ENCODE assay signal across 12 cellular contexts in genomic region chr9:119369670-119370366, GRCh38. TPM values are rescaled to one million over a fixed set of nuclear protein-coding genes. Genes with fewer than 3 reads are reported as not detected.
DNase-seq lines count a peak whose midpoint lies in the region; ATAC-seq and TF ChIP-seq lines count a peak whose summit lies in the region.
"Had no signal": no experiment of that assay in that cellular context is flagged by ENCODE, and none has a peak within 500 bp of the region (broad histone marks: within the 10 kb centered on the region; RNA-seq: fewer than 3 reads in every experiment).

No MANE protein-coding gene starts in this region.

- no peak for TF ChIP-seq EP300 in neural cell (conservative IDR thresholded peaks at IDR 0.05; ENCODE audit: poor library complexity, severe bottlenecking)

- TF ChIP-seq RAD21 in neural cell (conservative IDR thresholded peaks at IDR 0.05) = peak; percentile 41

- POLR2A ChIA-PET in HEK293 (lab: Yijun Ruan, JAX) = no interaction called here

- no peak overlapping the region for H3K27ac ChIP-seq in HEK293 (ENCODE audit: extremely low read depth, low read depth, low read length)
- no peak overlapping the region for H3K27ac ChIP-seq in coronary artery
- peak overlapping the region; percentile 45 for H3K27ac ChIP-seq in neural cell (ENCODE audit: low read length)
- H3K27ac ChIP-seq: tibial nerve had no signal

- CTCF ChIA-PET in HEK293 (lab: Yijun Ruan, JAX) = no interaction called here

- H3K4me3 ChIP-seq in HEK293 (ENCODE audit: low read depth, low read length) (peak overlapping the region; percentile 11; the same call in 1 of the 2 replicates), coronary artery (peak overlapping the region; percentile 67), neural cell (ENCODE audit: low read length) (peak overlapping the region; percentile 80)

- DNase-seq in ACHN (peak; percentile 2), coronary artery (ENCODE audit: low spot score) (no peak), superior temporal gyrus (ENCODE audit: extremely low spot score) (no peak)
- no peak for DNase-seq in stimulated activated CD4-positive, alpha-beta T cell treated with anti-CD3 and anti-CD28 coated beads, Interleukin-12 subunit alpha, Interleukin-12 subunit beta, amount 100 ng/mL, for 4 hours
- DNase-seq: activated CD4-positive, alpha-beta T cell treated with anti-CD3 and anti-CD28 coated beads for 1 hour; stimulated activated CD4-positive, alpha-beta T cell treated with anti-CD3 and anti-CD28 coated beads, Interleukin-2, amount 100 ng/mL, for 48 hours had no signal

- H3K79me2 ChIP-seq in neural cell (replicated peaks; ENCODE audit: insufficient read depth, low read length) = no peaks in the 10 kb centered on the region

- ATAC-seq in HG02840 (IDR thresholded peaks at IDR 0.05; ENCODE audit: low FRiP score, unreplicated experiment) (no peak), GM21528 (IDR thresholded peaks at IDR 0.05; ENCODE audit: low FRiP score, unreplicated experiment) (no peak)
- ATAC-seq: activated naive CD4-positive, alpha-beta T cell treated with anti-CD3 and anti-CD28 coated beads, Interleukin-2, amount 50 U/mL, for 72 hours had no signal

- H3F3A ChIP-seq in neural cell (ENCODE audit: insufficient read depth, low read length, poor library complexity, severe bottlenecking) = no peaks in the 10 kb centered on the region

- H3K9ac ChIP-seq in neural cell (ENCODE audit: low read length) = peak overlapping the region; percentile 73

- no peaks in the 10 kb centered on the region for H4K20me1 ChIP-seq in neural cell (ENCODE audit: insufficient read depth)

- no peaks in the 10 kb centered on the region for H3K4me1 ChIP-seq in HEK293 (ENCODE audit: control insufficient read depth, insufficient read depth, low read length)

- TF ChIP-seq CTCF in HEK293 (tag by site-specific recombination; IDR thresholded peaks at IDR 0.05) (no peak), coronary artery (IDR thresholded peaks at IDR 0.05) (no peak), neural cell (IDR thresholded peaks at IDR 0.05; ENCODE audit: poor library complexity, severe bottlenecking) (no peak)

- peak overlapping the region; percentile 53 for H2AFZ ChIP-seq in neural cell (ENCODE audit: low read depth, low read length)

- in situ Hi-C loops in ACHN (cut with HindIII; ENCODE audit: low pct_ligation_motif_present, low pct_unique_long_range_greater_than_20kb, low sequenced_read_pairs) = no loop called here

- H3K4me2 ChIP-seq in neural cell (ENCODE audit: low read length) = peak overlapping the region; percentile 74

- peaks cover 25% of the 10 kb centered on the region for H3K27me3 ChIP-seq in neural cell (ENCODE audit: insufficient read depth, low read depth, low read length)

- no peaks in the 10 kb centered on the region for H3K9me3 ChIP-seq in HEK293 (ENCODE audit: control insufficient read depth, insufficient read depth, low read depth, low read length)
- no peaks in the 10 kb centered on the region for H3K9me3 ChIP-seq in neural cell (ENCODE audit: low read length)
- H3K9me3 ChIP-seq: tibial nerve had no signal

- H3K9me2 ChIP-seq in neural cell (ENCODE audit: insufficient read depth, low read length) = no peaks in the 10 kb centered on the region

- H3K36me3 ChIP-seq in HEK293 (ENCODE audit: control insufficient read depth in 2 of 2, insufficient read depth in 1 of 2, low read length in 2 of 2) (no peaks in the 10 kb centered on the region), neural cell (ENCODE audit: insufficient read depth, low read length) (no peaks in the 10 kb centered on the region)
- H3K36me3 ChIP-seq: tibial nerve had no signal

TF ChIP-seq in HEK293, 187 proteins besides CTCF, POLR2A, EP300 and RAD21 (continues in another document):
- no peak for TF ChIP-seq HOXD13 (CRISPR knock-in tag; IDR thresholded peaks at IDR 0.05; ENCODE audit: borderline replicate concordance)
- no peak for TF ChIP-seq ZNF175 (tag by site-specific recombination; IDR thresholded peaks at IDR 0.05)
- TF ChIP-seq ZSCAN5A (tag by site-specific recombination; IDR thresholded peaks at IDR 0.05) = no peak
- no peak for TF ChIP-seq ZNF707 (tag by site-specific recombination; IDR thresholded peaks at IDR 0.05)
- no peak for TF ChIP-seq PATZ1 (tag by site-specific recombination; IDR thresholded peaks at IDR 0.05)
- TF ChIP-seq BCL11B (tag by site-specific recombination; IDR thresholded peaks at IDR 0.05; ENCODE audit: low read depth) = no peak
- no peak for TF ChIP-seq OSR2 (tag by site-specific recombination; IDR thresholded peaks at IDR 0.05)

TF ChIP-seq in neural cell, 6 proteins besides CTCF, POLR2A, EP300 and RAD21:
- peak; percentile 6 for TF ChIP-seq POLR2AphosphoS5 (IDR thresholded peaks at IDR 0.05)
- peak; percentile 29 for TF ChIP-seq SMC3 (conservative IDR thresholded peaks at IDR 0.05; ENCODE audit: poor library complexity)
- no peak for TF ChIP-seq REST (IDR thresholded peaks at IDR 0.05; ENCODE audit: borderline replicate concordance)
- no peak for TF ChIP-seq TAF1 (IDR thresholded peaks at IDR 0.05; ENCODE audit: low read depth)
- TF ChIP-seq EZH2 (IDR thresholded peaks at IDR 0.05; ENCODE audit: borderline replicate concordance, insufficient read depth, low read length, poor library complexity, severe bottlenecking) = no peak
- TF ChIP-seq MXI1 (conservative IDR thresholded peaks at IDR 0.05; ENCODE audit: poor library complexity, severe bottlenecking) = peak; percentile 29

RNA-seq across cellular contexts. Expression of gene BRINP1, which starts 0.6 kb away (rescaled TPM):
- polyA plus RNA-seq in neural cell = 15.6 and 20.3 TPM in 2 replicates
- 30.7 TPM in 2 replicates for polyA minus RNA-seq in neural cell

Comparison
In these comparisons a context has a peak if more than half of its experiments do, and no peak if none do; other contexts are left out.
1. H3K4me3 ChIP-seq: peak in every context shown above with its lines; median percentile 80 in neural cell; 67 in coronary artery; 11 in HEK293.